1 cellular context compared by ENCODE assay signal in the genomic region with DNA sequence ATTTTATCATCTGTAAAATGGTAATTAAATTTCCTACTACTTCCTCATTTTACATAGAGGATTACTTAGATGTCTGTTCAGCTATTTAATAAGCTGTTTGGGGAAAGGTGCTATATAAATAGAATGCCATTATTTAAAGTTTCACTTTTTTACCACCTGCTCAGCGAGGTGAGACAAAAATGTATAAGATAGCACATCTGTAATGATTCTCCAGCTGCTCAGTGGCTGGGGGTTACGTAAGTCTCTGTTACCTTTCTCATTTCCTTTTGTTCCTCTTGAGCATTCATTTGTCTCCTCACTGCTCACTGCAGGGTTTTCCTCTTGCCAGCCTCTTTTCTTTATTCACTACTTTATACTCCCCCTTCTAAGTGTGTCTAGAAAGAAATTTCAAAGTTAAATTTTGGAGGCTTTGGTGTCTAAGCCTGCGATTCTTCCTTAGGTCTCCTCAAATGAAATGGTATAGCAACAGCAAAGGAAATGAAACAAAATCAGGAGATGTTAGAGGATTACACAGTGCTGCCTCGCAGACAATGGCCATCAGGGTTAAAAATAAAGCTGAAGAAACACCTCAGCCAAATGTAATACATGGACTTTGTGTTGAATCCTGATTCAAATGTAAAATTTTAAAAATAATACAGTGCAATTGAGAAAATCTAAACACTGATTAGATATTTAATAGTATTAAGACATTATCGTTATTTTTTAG.
TF ChIP-seq lines count a peak whose summit lies in the region.

No MANE protein-coding gene starts in this region.

TF ChIP-seq in H1, 55 proteins besides CTCF, POLR2A, EP300 and RAD21:
- TF ChIP-seq GABPA (IDR thresholded peaks at IDR 0.05; ENCODE audit: borderline replicate concordance, insufficient read depth, low read length) (no peak), TCF12 (IDR thresholded peaks at IDR 0.05; ENCODE audit: low read depth, low read length) (no peak), CEBPB (IDR thresholded peaks at IDR 0.05; ENCODE audit: low read depth, low read length) (0 out of 2 replicates have a peak, but pooled peaks have one; percentile 42), CBX8 (IDR thresholded peaks at IDR 0.05; ENCODE audit: borderline replicate concordance, low read depth, low read length) (no peak)
